1 cellular context compared by ENCODE assay signal in the genomic region with DNA sequence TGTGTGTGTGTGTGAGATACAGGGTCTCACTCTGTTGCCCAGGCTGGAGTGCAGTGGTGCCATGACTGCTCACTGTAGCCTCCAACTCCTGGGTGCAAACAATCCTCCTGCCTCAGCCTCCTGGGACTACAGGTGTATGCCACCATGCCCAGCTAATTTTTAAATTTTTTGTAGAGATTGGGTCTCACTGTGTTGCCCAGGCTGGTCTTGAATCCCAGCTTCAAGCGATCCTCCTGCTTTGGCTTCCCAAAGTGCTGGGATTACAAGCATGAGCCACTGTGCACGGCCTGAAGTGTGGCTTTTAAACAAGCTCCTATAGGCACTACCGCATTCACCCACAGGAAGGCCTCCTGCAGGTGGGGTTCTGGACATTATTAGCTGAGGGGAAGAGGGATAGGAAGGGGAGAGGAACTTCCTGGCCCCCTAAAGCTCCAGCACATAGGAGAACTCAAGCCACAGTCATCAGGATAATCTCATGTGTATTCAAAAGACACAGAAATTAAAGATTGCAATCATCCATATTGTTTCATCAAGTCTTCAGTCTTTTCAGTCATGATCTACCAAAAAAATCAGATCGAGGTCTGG.
TF ChIP-seq lines count a peak whose summit lies in the region.

No MANE protein-coding gene starts in this region.

TF ChIP-seq in SK-N-SH, 30 proteins besides CTCF, POLR2A, EP300 and RAD21 (continued from another document):
- TF ChIP-seq GABPA (IDR thresholded peaks at IDR 0.05; ENCODE audit: low read depth) (no peak), POLR2AphosphoS5 (IDR thresholded peaks at IDR 0.05; ENCODE audit: low read depth, low read length) (no peak), FOXJ3 (CRISPR knock-in tag; IDR thresholded peaks at IDR 0.05) (no peak)
- TF ChIP-seq, protein P1, sequence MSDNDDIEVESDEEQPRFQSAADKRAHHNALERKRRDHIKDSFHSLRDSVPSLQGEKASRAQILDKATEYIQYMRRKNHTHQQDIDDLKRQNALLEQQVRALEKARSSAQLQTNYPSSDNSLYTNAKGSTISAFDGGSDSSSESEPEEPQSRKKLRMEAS (IDR thresholded peaks at IDR 0.05; ENCODE audit: low read depth), result no peak
